3 cellular contexts compared by ENCODE assay signal in genomic region chr6:75327807-75328206, GRCh38.
A peak's percentile ranks its signal among the peaks of the same experiment; 100 is the strongest.
TF ChIP-seq lines count a peak whose summit lies in the region.

No MANE protein-coding gene starts in this region.

TF ChIP-seq in HepG2, 621 proteins besides CTCF, POLR2A, EP300 and RAD21:
- TF ChIP-seq PHF8 (CRISPR knock-in tag; IDR thresholded peaks at IDR 0.05): no peak
- TF ChIP-seq SIX4 (CRISPR knock-in tag; IDR thresholded peaks at IDR 0.05): no peak
- TF ChIP-seq HOXA3 (CRISPR knock-in tag; IDR thresholded peaks at IDR 0.05): no peak
- no peak for TF ChIP-seq ZNF589 (CRISPR knock-in tag; conservative IDR thresholded peaks at IDR 0.05)
- TF ChIP-seq ATRX (CRISPR knock-in tag; IDR thresholded peaks at IDR 0.05; ENCODE audit: borderline replicate concordance): no peak
- TF ChIP-seq CEBPB (IDR thresholded peaks at IDR 0.05; ENCODE audit: borderline replicate concordance, low read depth, low read length): peak; percentile 47; the same call in 1 of the 2 replicates
- TF ChIP-seq ATF7 (IDR thresholded peaks at IDR 0.05): peak; percentile 48; the same call in 1 of the 2 replicates
- no peak for TF ChIP-seq ATF7 (CRISPR knock-in tag; IDR thresholded peaks at IDR 0.05)

TF ChIP-seq in Ishikawa, 13 proteins besides CTCF, POLR2A, EP300 and RAD21:
- TF ChIP-seq TCF12 (IDR thresholded peaks at IDR 0.05; ENCODE audit: low read depth): no peak
- TF ChIP-seq CEBPB (IDR thresholded peaks at IDR 0.05): 0 out of 2 replicates have a peak, but pooled peaks have one; percentile 4
- no peak for TF ChIP-seq TEAD4 (IDR thresholded peaks at IDR 0.05)
- TF ChIP-seq MAX (IDR thresholded peaks at IDR 0.05): no peak
- no peak for TF ChIP-seq REST (IDR thresholded peaks at IDR 0.05; ENCODE audit: low read depth)
- TF ChIP-seq USF1 (IDR thresholded peaks at IDR 0.05): no peak
- no peak for TF ChIP-seq FOXM1 (IDR thresholded peaks at IDR 0.05; ENCODE audit: borderline replicate concordance, low read depth)
TF ChIP-seq in Ishikawa: peak in this region for 1.

TF ChIP-seq in H1, 55 proteins besides CTCF, POLR2A, EP300 and RAD21:
- TF ChIP-seq SRF (IDR thresholded peaks at IDR 0.05; ENCODE audit: low read depth, low read length): no peak
- TF ChIP-seq CEBPB (IDR thresholded peaks at IDR 0.05; ENCODE audit: low read depth, low read length): peak; percentile 55; the same call in 1 of the 2 replicates
TF ChIP-seq in H1: peak in this region for 1.
